In genomic region chr3:161389445-161390036, GRCh38 we compare ENCODE assay signal across 20 cellular contexts. TPM values are rescaled to one million over a fixed set of nuclear protein-coding genes. Genes with fewer than 3 reads are reported as not detected.
"Had no signal": no experiment of that assay in that cellular context is flagged by ENCODE, and none has a peak within 500 bp of the region (broad histone marks: within the 10 kb centered on the region; RNA-seq: fewer than 3 reads in every experiment).

No MANE protein-coding gene starts in this region.

- DNase-seq: activated CD4-positive, alpha-beta memory T cell treated with anti-CD3 and anti-CD28 coated beads for 36 hours; activated CD8-positive, alpha-beta memory T cell treated with anti-CD3 and anti-CD28 coated beads, Interleukin-2, amount 10 ng/mL, durations not matched to agents 7 days and 5 days; activated naive CD4-positive, alpha-beta T cell treated with anti-CD3 and anti-CD28 coated beads, Interleukin-2, amount 10 ng/mL, durations not matched to agents 7 days and 5 days; activated T-cell treated with anti-CD3 and anti-CD28 coated beads, Interleukin-2, amount 50 U/mL, for 1 hour; gastrocnemius medialis; heart right ventricle; right lobe of liver; stimulated activated CD4-positive, alpha-beta T cell treated with anti-CD3 and anti-CD28 coated beads, Interleukin-4, amount 100 ng/mL, for 4 hours; stimulated activated CD8-positive, alpha-beta memory T cell treated with anti-CD3 and anti-CD28 coated beads, Interleukin-4, amount 100 ng/mL, for 48 hours; stimulated activated naive CD4-positive, alpha-beta T cell treated with Interleukin-2 at 50 U/mL for 16 hours; T-helper 9 cell had no signal

- H3K36me3 Mint-ChIP-seq: activated CD4-positive, alpha-beta memory T cell treated with anti-CD3 and anti-CD28 coated beads for 36 hours; type B pancreatic cell had no signal

- H3K27ac Mint-ChIP-seq: activated CD4-positive, alpha-beta memory T cell treated with anti-CD3 and anti-CD28 coated beads for 36 hours; activated CD8-positive, alpha-beta memory T cell treated with anti-CD3 and anti-CD28 coated beads, Interleukin-2, amount 10 ng/mL, durations not matched to agents 7 days and 5 days; activated naive CD4-positive, alpha-beta T cell treated with anti-CD3 and anti-CD28 coated beads, Interleukin-2, amount 10 ng/mL, durations not matched to agents 7 days and 5 days; activated T-helper 2 cell treated with anti-CD3 and anti-CD28 coated beads, Interferon-gamma antibody, Interleukin-2, Interleukin-4, amounts not matched to agents 10 μg/mL and 5 μg/mL and 100 μg/mL, durations not matched to agents 14 hours and 24 hours and 36 hours; type B pancreatic cell had no signal

- H3K9me3 Mint-ChIP-seq: activated CD4-positive, alpha-beta memory T cell treated with anti-CD3 and anti-CD28 coated beads for 36 hours; activated naive CD4-positive, alpha-beta T cell treated with anti-CD3 and anti-CD28 coated beads, Interleukin-2, amount 10 ng/mL, durations not matched to agents 7 days and 5 days; activated T-helper 2 cell treated with anti-CD3 and anti-CD28 coated beads, Interferon-gamma antibody, Interleukin-2, Interleukin-4, amounts not matched to agents 10 μg/mL and 5 μg/mL and 100 μg/mL, durations not matched to agents 14 hours and 24 hours and 36 hours; type B pancreatic cell had no signal

- H3K27me3 Mint-ChIP-seq: type B pancreatic cell had no signal

- H3K4me3 Mint-ChIP-seq: activated CD4-positive, alpha-beta memory T cell treated with anti-CD3 and anti-CD28 coated beads for 36 hours; activated CD8-positive, alpha-beta memory T cell treated with anti-CD3 and anti-CD28 coated beads, Interleukin-2, amount 10 ng/mL, durations not matched to agents 7 days and 5 days; activated naive CD4-positive, alpha-beta T cell treated with anti-CD3 and anti-CD28 coated beads, Interleukin-2, amount 10 ng/mL, durations not matched to agents 7 days and 5 days; neural crest cell; type B pancreatic cell had no signal

RNA-seq across cellular contexts. Expression of gene SPTSSB, which starts 18.2 kb away (rescaled TPM):
- total RNA-seq: activated CD4-positive, alpha-beta memory T cell treated with anti-CD3 and anti-CD28 coated beads for 36 hours; activated CD8-positive, alpha-beta memory T cell treated with anti-CD3 and anti-CD28 coated beads, Interleukin-2, amount 10 ng/mL, durations not matched to agents 7 days and 5 days; activated T-helper 2 cell treated with anti-CD3 and anti-CD28 coated beads, Interferon-gamma antibody, Interleukin-2, Interleukin-4, amounts not matched to agents 10 μg/mL and 5 μg/mL and 100 μg/mL, durations not matched to agents 14 hours and 24 hours and 36 hours; ascending aorta; chondrocyte; dermis microvascular lymphatic vessel endothelial cell; epithelial cell of proximal tubule; gastrocnemius medialis; osteoblast; pulmonary artery endothelial cell had no signal
